ENCODE assay signal across 15 cellular contexts in genomic region chr13:38381840-38382239, GRCh38.
"Had no signal": no experiment of that assay in that cellular context is flagged by ENCODE, and none has a peak within 500 bp of the region (broad histone marks: within the 10 kb centered on the region; RNA-seq: fewer than 3 reads in every experiment).

No MANE protein-coding gene starts in this region.

- DNase-seq: activated CD4-positive, alpha-beta T cell treated with anti-CD3 and anti-CD28 coated beads, Interleukin-2, amount 50 U/mL, for 4 hours; amniotic stem cell; effector memory CD8-positive, alpha-beta T cell; immature natural killer cell; left cardiac atrium; posterior cingulate gyrus; retina; stimulated activated CD4-positive, alpha-beta T cell treated with anti-CD3 and anti-CD28 coated beads, Interleukin-2, amount 100 ng/mL, for 24 hours; stimulated activated naive CD8-positive, alpha-beta T cell treated with anti-CD3 and anti-CD28 coated beads, Interleukin-15, Interleukin-2, amounts not matched to agents 100 U/mL and 50 U/mL, for 24 hours; substantia nigra; SW 1271; tibial artery had no signal

- H3K4me3 ChIP-seq: heart right ventricle, lung, tibial artery, vagina had no signal

- H3K27ac ChIP-seq: heart right ventricle, tibial artery, vagina had no signal

- H3K4me1 ChIP-seq: tibial artery, vagina had no signal

- H3K36me3 ChIP-seq: heart right ventricle, tibial artery, vagina had no signal

- H3K27me3 ChIP-seq: heart right ventricle, tibial artery, vagina had no signal

- H3K9me3 ChIP-seq: heart right ventricle, tibial artery, vagina had no signal
